In the genomic region with DNA sequence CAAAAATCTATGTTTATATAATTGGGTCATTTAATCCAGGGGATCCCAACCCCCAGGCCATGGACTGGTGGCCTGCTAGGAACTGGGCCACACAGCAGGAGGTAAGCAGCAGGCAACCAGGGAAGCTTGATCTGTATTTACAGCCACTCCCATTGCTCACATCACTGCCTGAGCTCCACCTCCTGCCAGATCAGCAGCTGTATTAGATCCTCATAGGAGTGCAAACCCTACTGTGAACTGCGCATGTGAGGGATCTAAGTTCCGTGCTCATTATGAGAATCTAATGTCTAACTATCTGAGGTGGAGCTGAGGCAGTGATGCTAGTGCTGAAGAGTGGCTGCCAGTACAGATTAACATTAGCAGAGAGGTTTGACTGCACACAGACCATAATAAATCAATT, we compare ENCODE assay signal across 22 cellular contexts. TPM values are rescaled to one million over a fixed set of nuclear protein-coding genes. Genes with fewer than 3 reads are reported as not detected.
DNase-seq lines count a peak whose midpoint lies in the region; ATAC-seq and TF ChIP-seq lines count a peak whose summit lies in the region.
"Had no signal": no experiment of that assay in that cellular context is flagged by ENCODE, and none has a peak within 500 bp of the region (broad histone marks: within the 10 kb centered on the region; RNA-seq: fewer than 3 reads in every experiment).

No MANE protein-coding gene starts in this region.

- intact Hi-C loops in mucosa of descending colon (cut with DNase I, micrococcal nuclease), result no loop called here

- H4K20me1 ChIP-seq in DOHH2 (ENCODE audit: control insufficient read depth, insufficient read depth, low read depth, low read length), result no peaks in the 10 kb centered on the region
- H4K20me1 ChIP-seq in MM.1S (ENCODE audit: insufficient read depth, low read length), result no peaks in the 10 kb centered on the region
- no peaks in the 10 kb centered on the region for H4K20me1 ChIP-seq in SK-N-SH (ENCODE audit: insufficient read depth)

- H3F3A ChIP-seq in DOHH2 (ENCODE audit: control insufficient read depth, insufficient read depth) (peaks cover 6% of the 10 kb centered on the region), MM.1S (ENCODE audit: insufficient read depth, low read length) (no peaks in the 10 kb centered on the region), SK-N-SH (replicated peaks; ENCODE audit: insufficient read depth) (no peaks in the 10 kb centered on the region)

- H3K4me3 Mint-ChIP-seq in WTC11, result no peak overlapping the region
- H3K4me3 Mint-ChIP-seq: activated CD4-positive, alpha-beta memory T cell treated with anti-CD3 and anti-CD28 coated beads, Interleukin-2, amount 10 ng/mL, durations not matched to agents 7 days and 5 days; activated naive CD8-positive, alpha-beta T cell; activated T-cell treated with anti-CD3 and anti-CD28 coated beads, Interleukin-2, amount 50 U/mL, for 4 hours; stimulated activated naive CD8-positive, alpha-beta T cell treated with anti-CD3 and anti-CD28 coated beads, Interleukin-15, Interleukin-2, amounts not matched to agents 100 ng/mL and 50 ng/mL, for 24 hours had no signal

- H3K9ac ChIP-seq in MM.1S (ENCODE audit: low read length) (no peak overlapping the region), SK-N-SH (no peak overlapping the region)

- DNase-seq in MG63 (peak; percentile 4), WTC11 (ENCODE audit: low spot score) (peak; percentile 30), mucosa of descending colon (peak in 1 of 3 donors; percentile 60), MM.1S (no peak), NCI-H510A treated with DMSO at 0.1 percent for 48 hours (lab: John Stamatoyannopoulos, UW) (no peak), SK-N-SH (no peak)
- DNase-seq: activated CD4-positive, alpha-beta memory T cell treated with anti-CD3 and anti-CD28 coated beads, Interleukin-2, amount 10 ng/mL, durations not matched to agents 7 days and 5 days; activated T-cell treated with anti-CD3 and anti-CD28 coated beads, Interleukin-2, amount 50 U/mL, for 4 hours; left lung; nucleus accumbens; sigmoid colon; SW 1271; upper lobe of left lung had no signal

- TF ChIP-seq RAD21 in SK-N-SH (IDR thresholded peaks at IDR 0.05; ENCODE audit: low read length), result no peak

- H3K4me1 ChIP-seq in DOHH2 (ENCODE audit: control insufficient read depth, low read length) (peaks cover 76% of the 10 kb centered on the region), mucosa of descending colon (ENCODE audit: low read depth) (no peaks in the 10 kb centered on the region), MM.1S (ENCODE audit: low read length) (no peaks in the 10 kb centered on the region), SK-N-SH (ENCODE audit: control insufficient read depth in 1 of 2, insufficient read depth in 2 of 2, low read depth in 1 of 2, low read length in 1 of 2) (no peaks in the 10 kb centered on the region)
- H3K4me1 ChIP-seq: body of pancreas, sigmoid colon, upper lobe of left lung had no signal

- ATAC-seq in WTC11, result peak; percentile 41; the same call in 1 of the 2 replicates
- ATAC-seq in mucosa of descending colon, result peak; percentile 83
- no peak for ATAC-seq in HG03460 (IDR thresholded peaks at IDR 0.05; ENCODE audit: unreplicated experiment)
- ATAC-seq: activated T-cell treated with anti-CD3 and anti-CD28 coated beads, Interleukin-2, amount 50 U/mL, for 4 hours; body of pancreas; left lung had no signal

- 45% methylated on average over 2 of the region's 2 CpGs for WGBS in SK-N-SH (ENCODE audit: low lambda C conversion rate)

- no peak overlapping the region for H3K4me3 ChIP-seq in DOHH2 (ENCODE audit: low read length)
- no peak overlapping the region for H3K4me3 ChIP-seq in MG63
- no peak overlapping the region for H3K4me3 ChIP-seq in mucosa of descending colon
- H3K4me3 ChIP-seq in MM.1S (ENCODE audit: low read length), result no peak overlapping the region
- H3K4me3 ChIP-seq in SK-N-SH (ENCODE audit: low read depth in 2 of 2, low read length in 1 of 2), result no peak overlapping the region
- H3K4me3 ChIP-seq: body of pancreas, left lung, sigmoid colon, upper lobe of left lung had no signal

- H3K27ac ChIP-seq in DOHH2 (ENCODE audit: low read depth, low read length), result 0 out of 2 replicates have a peak overlapping the region, but pooled peaks have one; percentile 19
- H3K27ac ChIP-seq in MM.1S (ENCODE audit: low read length), result no peak overlapping the region
- no peak overlapping the region for H3K27ac ChIP-seq in SK-N-SH (ENCODE audit: low read depth in 2 of 2, low read length in 1 of 2)
- H3K27ac ChIP-seq: body of pancreas, left lung, sigmoid colon, upper lobe of left lung, VCaP had no signal

- H3K4me1 Mint-ChIP-seq in WTC11, result peaks cover 61% of the 10 kb centered on the region
- H3K4me1 Mint-ChIP-seq: activated CD4-positive, alpha-beta memory T cell treated with anti-CD3 and anti-CD28 coated beads, Interleukin-2, amount 10 ng/mL, durations not matched to agents 7 days and 5 days had no signal

- no peak overlapping the region for H3K27ac Mint-ChIP-seq in WTC11
- H3K27ac Mint-ChIP-seq: activated CD4-positive, alpha-beta memory T cell treated with anti-CD3 and anti-CD28 coated beads, Interleukin-2, amount 10 ng/mL, durations not matched to agents 7 days and 5 days; activated naive CD8-positive, alpha-beta T cell; stimulated activated naive CD8-positive, alpha-beta T cell treated with anti-CD3 and anti-CD28 coated beads, Interleukin-15, Interleukin-2, amounts not matched to agents 100 ng/mL and 50 ng/mL, for 24 hours had no signal

- TF ChIP-seq EP300 in SK-N-SH (IDR thresholded peaks at IDR 0.05; ENCODE audit: borderline replicate concordance in 1 of 2, low read depth in 1 of 2, low read length in 1 of 2), result no peak

- H2AFZ ChIP-seq in MM.1S (ENCODE audit: low read length) (no peak overlapping the region), SK-N-SH (ENCODE audit: low read depth) (no peak overlapping the region)

- H3K27me3 ChIP-seq in DOHH2 (ENCODE audit: control insufficient read depth, low read length) (no peaks in the 10 kb centered on the region), MG63 (no peaks in the 10 kb centered on the region; the same call in 1 of the 2 replicates), MM.1S (replicated peaks; ENCODE audit: insufficient read depth, low read length) (no peaks in the 10 kb centered on the region), SK-N-SH (ENCODE audit: insufficient read depth) (no peaks in the 10 kb centered on the region)
- H3K27me3 ChIP-seq: body of pancreas, left lung, sigmoid colon, upper lobe of left lung had no signal

- no peaks in the 10 kb centered on the region for H3K27me3 Mint-ChIP-seq in WTC11 (ENCODE audit: low read depth)

- CTCF ChIA-PET in WTC11 (lab: Charles Lee), result interaction anchor here (2.7 kb wide), 1 partner anchor 130 kb away, joined by 7 read pairs; no protein-coding TSS in a partner anchor
- CTCF ChIA-PET in SK-N-SH (lab: Yijun Ruan, JAX), result no interaction called here

- POLR2A ChIA-PET in WTC11 (lab: Charles Lee), result no interaction called here
- POLR2A ChIA-PET in SK-N-SH (lab: Yijun Ruan, JAX), result no interaction called here

- H3K9me2 ChIP-seq in DOHH2 (replicated peaks; ENCODE audit: control insufficient read depth, low read length) (no peaks in the 10 kb centered on the region), MM.1S (replicated peaks; ENCODE audit: insufficient read depth, low read length) (no peaks in the 10 kb centered on the region), SK-N-SH (no peaks in the 10 kb centered on the region)

- H3K79me2 ChIP-seq in DOHH2 (ENCODE audit: control insufficient read depth, low read length) (no peaks in the 10 kb centered on the region), MM.1S (ENCODE audit: low read length) (no peaks in the 10 kb centered on the region), SK-N-SH (ENCODE audit: insufficient read depth) (no peaks in the 10 kb centered on the region)

- H3K9me3 ChIP-seq in DOHH2 (ENCODE audit: control insufficient read depth, insufficient read depth, low read length), result no peaks in the 10 kb centered on the region
- H3K9me3 ChIP-seq in MG63, result no peaks in the 10 kb centered on the region
- H3K9me3 ChIP-seq in mucosa of descending colon, result no peaks in the 10 kb centered on the region
- H3K9me3 ChIP-seq in MM.1S (replicated peaks; ENCODE audit: insufficient read depth, low read length), result no peaks in the 10 kb centered on the region
- H3K9me3 ChIP-seq in SK-N-SH, result no peaks in the 10 kb centered on the region
- H3K9me3 ChIP-seq: body of pancreas, left lung, sigmoid colon, upper lobe of left lung had no signal

- H3K36me3 ChIP-seq in DOHH2 (ENCODE audit: control insufficient read depth, low read length), result no peaks in the 10 kb centered on the region
- no peaks in the 10 kb centered on the region for H3K36me3 ChIP-seq in MG63
- no peaks in the 10 kb centered on the region for H3K36me3 ChIP-seq in mucosa of descending colon (ENCODE audit: low read depth)
- H3K36me3 ChIP-seq in MM.1S (replicated peaks; ENCODE audit: insufficient read depth, low read length), result no peaks in the 10 kb centered on the region
- H3K36me3 ChIP-seq in SK-N-SH (replicated peaks in 1 of 2; ENCODE audit: control insufficient read depth in 1 of 2, insufficient read depth in 2 of 2, low read length in 1 of 2), result no peaks in the 10 kb centered on the region
- H3K36me3 ChIP-seq: left lung, sigmoid colon, upper lobe of left lung had no signal

- no peaks in the 10 kb centered on the region for H3K36me3 Mint-ChIP-seq in WTC11
- H3K36me3 Mint-ChIP-seq: activated naive CD8-positive, alpha-beta T cell had no signal

- 0 out of 2 replicates have a peak, but pooled peaks cover 5% of the 10 kb centered on the region for H3K9me3 Mint-ChIP-seq in WTC11
- H3K9me3 Mint-ChIP-seq: activated CD4-positive, alpha-beta memory T cell treated with anti-CD3 and anti-CD28 coated beads, Interleukin-2, amount 10 ng/mL, durations not matched to agents 7 days and 5 days; activated T-cell treated with anti-CD3 and anti-CD28 coated beads, Interleukin-2, amount 50 U/mL, for 4 hours; stimulated activated naive CD8-positive, alpha-beta T cell treated with anti-CD3 and anti-CD28 coated beads, Interleukin-15, Interleukin-2, amounts not matched to agents 100 ng/mL and 50 ng/mL, for 24 hours had no signal

- H3K4me2 ChIP-seq in DOHH2 (ENCODE audit: low read length) (peak overlapping the region; percentile 16), MM.1S (ENCODE audit: low read depth, low read length) (no peak overlapping the region), SK-N-SH (no peak overlapping the region)

- no peak for TF ChIP-seq CTCF in DOHH2 (IDR thresholded peaks at IDR 0.05; ENCODE audit: low read depth, low read length, poor library complexity, severe bottlenecking)
- TF ChIP-seq CTCF in WTC11 (IDR thresholded peaks at IDR 0.05), result no peak
- TF ChIP-seq CTCF in mucosa of descending colon (IDR thresholded peaks at IDR 0.05), result no peak
- no peak for TF ChIP-seq CTCF in MM.1S (IDR thresholded peaks at IDR 0.05; ENCODE audit: low read length)
- no peak for TF ChIP-seq CTCF in SK-N-SH (IDR thresholded peaks at IDR 0.05)

RNA-seq across cellular contexts. Expression of a gene that starts 32.8 kb away (rescaled TPM):
- not detected in 2 replicates for total RNA-seq in MG63 (2014; rRNA removed; shearing (Covaris generic); ENCODE audit: low replicate concordance)
- total RNA-seq in WTC11 (2021) (not detected in 3 replicates), mucosa of descending colon (1 to 10 TPM in 2 of 3 donors, under 1 TPM in 1; 0.90 to 4.1 (median 3.5) TPM)
- not detected in 2 replicates for polyA plus RNA-seq in SK-N-SH (2012; rRNA removed)
- not detected in 2 replicates for polyA plus RNA-seq in SK-N-SH (2012; cell fraction: cytosol; rRNA removed)
- polyA plus RNA-seq in SK-N-SH (2012; cell fraction: nucleus; rRNA removed), result not detected in 2 replicates
- total RNA-seq: activated CD4-positive, alpha-beta memory T cell treated with anti-CD3 and anti-CD28 coated beads, Interleukin-2, amount 10 ng/mL, durations not matched to agents 7 days and 5 days; activated T-cell treated with anti-CD3 and anti-CD28 coated beads, Interleukin-2, amount 50 U/mL, for 4 hours; epithelial cell of proximal tubule; HT1080; LHCN-M2 had no signal

Comparison
In these comparisons a context has a peak if more than half of its experiments do, and no peak if none do; other contexts are left out.
1. DNase-seq: peak in MG63 (single experiment) and WTC11 (single experiment); none in MM.1S (single experiment), NCI-H510A treated with DMSO at 0.1 percent for 48 hours (single experiment) and SK-N-SH (single experiment).